8 cellular contexts compared by ENCODE assay signal in the genomic region with DNA sequence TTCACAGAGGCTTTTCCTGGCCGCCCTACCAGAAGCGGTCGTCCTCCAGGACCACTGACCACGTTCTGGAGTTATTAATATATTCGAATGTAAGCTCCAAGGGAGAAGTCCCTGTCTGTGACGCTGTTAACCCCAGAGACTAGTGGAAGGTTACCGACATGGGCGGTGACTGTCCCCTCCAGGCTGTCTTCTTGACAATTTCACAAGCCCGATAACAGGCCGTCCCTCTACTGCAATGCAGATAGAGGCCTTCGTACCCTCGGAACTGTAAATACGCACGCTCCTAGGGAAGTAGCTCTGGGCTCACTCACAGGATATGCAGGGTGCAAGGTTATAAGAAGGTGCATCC. TPM values are rescaled to one million over a fixed set of nuclear protein-coding genes. Genes with fewer than 3 reads are reported as not detected.
DNase-seq lines count a peak whose midpoint lies in the region; ATAC-seq, FAIRE-seq and TF ChIP-seq lines count a peak whose summit lies in the region.

No MANE protein-coding gene starts in this region.

- peak in 4 of 5 donors; percentile 26 to 74 (median 60) for DNase-seq in CD8-positive, alpha-beta memory T cell
- peak; percentile 61 for DNase-seq in NOMO-1 treated with DMSO at 0.1 percent for 48 hours (lab: John Stamatoyannopoulos, UW; ENCODE audit: unreplicated experiment)
- peak; percentile 11 to 22 for DNase-seq in activated T-helper 1 cell treated with anti-CD3 and anti-CD28 coated beads, Interleukin-2, amount 50 U/mL, for 16 hours (ENCODE audit: low read depth in 1 of 2, low spot score in 1 of 2)
- peak; percentile 66 for DNase-seq in germinal center (ENCODE audit: low spot score)
- DNase-seq in osteoblast (ENCODE audit: insufficient read length, low spot score, missing footprints), result peak; percentile 58
- no peak for DNase-seq in D721Med (ENCODE audit: insufficient read length, low spot score)

- H3K4me2 ChIP-seq in osteoblast (ENCODE audit: insufficient read depth, low read length), result peak overlapping the region; percentile 95

- peak overlapping the region; percentile 96 to 100 (median 98) for H3K27ac Mint-ChIP-seq in CD8-positive, alpha-beta memory T cell

- H3K4me1 ChIP-seq in CD8-positive, alpha-beta memory T cell (ENCODE audit: insufficient read depth, low read length), result peaks cover 18% of the 10 kb centered on the region
- peaks cover 6% of the 10 kb centered on the region for H3K4me1 ChIP-seq in osteoblast (ENCODE audit: insufficient read depth, low read length)

- no peak for TF ChIP-seq CTCF in osteoblast (IDR thresholded peaks at IDR 0.05; ENCODE audit: extremely low read depth, low read depth, low read length)
- TF ChIP-seq CTCF in D721Med (IDR thresholded peaks at IDR 0.05; ENCODE audit: insufficient read depth, missing control alignments), result no peak

- ATAC-seq in GM19438 (IDR thresholded peaks at IDR 0.05; ENCODE audit: low read depth, unreplicated experiment) (peak; percentile 53), HG03469 (IDR thresholded peaks at IDR 0.05; ENCODE audit: unreplicated experiment) (peak; percentile 36)

- H3K4me1 Mint-ChIP-seq in CD8-positive, alpha-beta memory T cell, result peaks cover 28 to 41% (median 39%) of the 10 kb centered on the region in 3 donors

- H3K27me3 Mint-ChIP-seq in CD8-positive, alpha-beta memory T cell, result no peaks in the 10 kb centered on the region

- H3K9me3 ChIP-seq in CD8-positive, alpha-beta memory T cell (ENCODE audit: low read length), result no peaks in the 10 kb centered on the region
- H3K9me3 ChIP-seq in osteoblast (ENCODE audit: low read depth, low read length), result no peaks in the 10 kb centered on the region

- no peaks in the 10 kb centered on the region for H3K27me3 ChIP-seq in CD8-positive, alpha-beta memory T cell (ENCODE audit: insufficient read depth, low read length, poor library complexity, severe bottlenecking)
- no peaks in the 10 kb centered on the region for H3K27me3 ChIP-seq in osteoblast (ENCODE audit: insufficient read depth, low read length)

- H3K36me3 ChIP-seq in CD8-positive, alpha-beta memory T cell (ENCODE audit: insufficient read depth, low read length), result no peaks in the 10 kb centered on the region
- H3K36me3 ChIP-seq in osteoblast (ENCODE audit: insufficient read depth, low read length), result no peaks in the 10 kb centered on the region

- peaks cover 32% of the 10 kb centered on the region for H3K79me2 ChIP-seq in osteoblast (ENCODE audit: insufficient read depth, low read length)

- CTCF ChIA-PET in CD8-positive, alpha-beta memory T cell (lab: Charles Lee), result interaction anchor here (0.8 to 2.2 kb wide), 7 partner anchors 10 to 1366 kb away, joined by 3 to 12 read pairs (median 4); no protein-coding TSS in a partner anchor

- POLR2A ChIA-PET in CD8-positive, alpha-beta memory T cell (lab: Charles Lee), result interaction anchor here (0.5 to 1.5 kb wide), 4 partner anchors 11 to 1368 kb away, joined by 3 to 7 read pairs (median 4); a partner anchor contains a TSS

- no peaks in the 10 kb centered on the region for H3K9me3 Mint-ChIP-seq in CD8-positive, alpha-beta memory T cell

- FAIRE-seq in D721Med (lab: Jason Lieb, UNC), result no peak

- H2AFZ ChIP-seq in osteoblast (ENCODE audit: low read length), result peak overlapping the region; percentile 98

- H4K20me1 ChIP-seq in osteoblast (ENCODE audit: insufficient read depth, low read length), result no peaks in the 10 kb centered on the region

- peak overlapping the region; percentile 89 for H3K27ac ChIP-seq in CD8-positive, alpha-beta memory T cell (ENCODE audit: low read depth, low read length)
- peak overlapping the region; percentile 92 for H3K27ac ChIP-seq in osteoblast (ENCODE audit: low read depth, low read length)

- peak overlapping the region; percentile 92 to 97 (median 95) for H3K4me3 Mint-ChIP-seq in CD8-positive, alpha-beta memory T cell

- H3K36me3 Mint-ChIP-seq in CD8-positive, alpha-beta memory T cell, result peaks cover 6 to 17% (median 8%) of the 10 kb centered on the region in 3 donors

- H3K4me3 ChIP-seq in CD8-positive, alpha-beta memory T cell (ENCODE audit: low read length), result peak overlapping the region; percentile 87
- H3K4me3 ChIP-seq in osteoblast (ENCODE audit: insufficient read depth, low read length), result peak overlapping the region; percentile 96

RNA-seq across cellular contexts. Expression of a gene that starts 0.6 kb away (rescaled TPM):
- 10 to 100 TPM; 12.7 to 13.8 TPM for total RNA-seq in CD8-positive, alpha-beta memory T cell
- 32.3 TPM for polyA plus RNA-seq in CD8-positive, alpha-beta memory T cell
- 25.0 and 29.5 TPM in 2 replicates for total RNA-seq in osteoblast
